8 cellular contexts compared by ENCODE assay signal in genomic region chr1:11273595-11274234, GRCh38. TPM values are rescaled to one million over a fixed set of nuclear protein-coding genes. Genes with fewer than 3 reads are reported as not detected.
A peak's percentile ranks its signal among the peaks of the same experiment; 100 is the strongest.
DNase-seq lines count a peak whose midpoint lies in the region; ATAC-seq and TF ChIP-seq lines count a peak whose summit lies in the region.

No MANE protein-coding gene starts in this region.

- 8 to 16% methylated on average over 19 to 22 of the region's 22 CpGs for WGBS in lower leg skin, 2 donors
- 5 to 36% methylated on average over 1 to 22 of the region's 22 CpGs for WGBS in transverse colon (ENCODE audit: low coverage in 1 of 2), 2 donors

- no peak for TF ChIP-seq EP300 in transverse colon (IDR thresholded peaks at IDR 0.05; ENCODE audit: low read depth)

- H3K79me2 ChIP-seq in Karpas-422 (ENCODE audit: low read length) = peaks cover 52% of the 10 kb centered on the region

- H2AFZ ChIP-seq in Karpas-422 (ENCODE audit: low read length) = peak overlapping the region; percentile 60

- H3K27ac ChIP-seq in Karpas-422 (ENCODE audit: low read length) (peak overlapping the region; percentile 52; the same call in 1 of the 2 replicates), brain microvascular endothelial cell (peak overlapping the region; percentile 92), transverse colon (peak overlapping the region; percentile 86 to 95 (median 92))

- peak overlapping the region; percentile 89 for H3K4me3 ChIP-seq in AG04449 (ENCODE audit: low read depth, low read length)
- H3K4me3 ChIP-seq in Karpas-422 (ENCODE audit: low read length) = peak overlapping the region; percentile 84
- peak overlapping the region; percentile 84 for H3K4me3 ChIP-seq in brain microvascular endothelial cell (ENCODE audit: low read depth, low read length)
- peak overlapping the region; percentile 52 for H3K4me3 ChIP-seq in lower leg skin (ENCODE audit: low read depth, poor library complexity, severe bottlenecking)
- peak overlapping the region; percentile 61 to 87 (median 72) for H3K4me3 ChIP-seq in transverse colon

- H3K9me2 ChIP-seq in Karpas-422 (replicated peaks; ENCODE audit: insufficient read depth, low read length) = no peaks in the 10 kb centered on the region

- peak overlapping the region; percentile 90 for H3K4me2 ChIP-seq in Karpas-422 (ENCODE audit: low read depth, low read length, poor library complexity, severe bottlenecking)

- TF ChIP-seq CTCF in AG04449 (IDR thresholded peaks at IDR 0.05; ENCODE audit: insufficient read depth, low read length, missing control alignments) (no peak), brain microvascular endothelial cell (IDR thresholded peaks at IDR 0.05; ENCODE audit: low read depth, low read length, missing control alignments) (no peak), lower leg skin (IDR thresholded peaks at IDR 0.05) (no peak), transverse colon (IDR thresholded peaks at IDR 0.05) (no peak)

- POLR2A ChIA-PET in AG04449 (lab: Yijun Ruan, JAX) = no interaction called here

- ATAC-seq in GM19397 (IDR thresholded peaks at IDR 0.05; ENCODE audit: unreplicated experiment) = peak; percentile 34

- in situ Hi-C loops in brain microvascular endothelial cell (cut with HindIII; ENCODE audit: low pct_ligation_motif_present, low sequenced_read_pairs) (no loop called here), transverse colon (cut with MboI; ENCODE audit: low pct_ligation_motif_present in 1 of 4, low pct_unique_long_range_greater_than_20kb in 1 of 4, low sequenced_read_pairs in 3 of 4) (no loop called here)

- no peaks in the 10 kb centered on the region for H3K27me3 ChIP-seq in Karpas-422 (ENCODE audit: low read length)
- no peaks in the 10 kb centered on the region for H3K27me3 ChIP-seq in brain microvascular endothelial cell (replicated peaks)
- no peaks in the 10 kb centered on the region for H3K27me3 ChIP-seq in transverse colon

- CTCF ChIA-PET in AG04449 (lab: Yijun Ruan, JAX) = interaction anchor here (1.8 kb wide), 1 partner anchor 369 kb away, joined by 9 read pairs; no protein-coding TSS in a partner anchor

- H3K36me3 ChIP-seq in Karpas-422 (ENCODE audit: insufficient read depth, low read length) = no peaks in the 10 kb centered on the region
- H3K36me3 ChIP-seq in brain microvascular endothelial cell (replicated peaks) = no peaks in the 10 kb centered on the region
- H3K36me3 ChIP-seq in transverse colon = peaks cover 0 to 3% (median 0%) of the 10 kb centered on the region in 4 donors

- intact Hi-C loops in lower leg skin (cut with DNase I; ENCODE audit: low total_unique reads) (no loop called here), transverse colon (cut with DNase I; ENCODE audit: low total_unique reads) (no loop called here)

- peak overlapping the region; percentile 92 for H3K9ac ChIP-seq in Karpas-422 (ENCODE audit: low read length)

- DNase-seq in AG04449 (ENCODE audit: low read depth, low spot score) (no peak), Karpas-422 (peak; percentile 54), brain microvascular endothelial cell (no peak), lower leg skin (ENCODE audit: low spot score in 2 of 2) (peak in 1 of 2 donors; percentile 86), transverse colon (no peak), NCI-H1436 treated with DMSO at 0.1 percent for 48 hours (lab: John Stamatoyannopoulos, UW) (no peak), NCI-H1092 treated with DMSO at 0.1 percent for 48 hours (lab: John Stamatoyannopoulos, UW) (no peak)

- H3K9me3 ChIP-seq in Karpas-422 (ENCODE audit: low read length) = no peaks in the 10 kb centered on the region
- H3K9me3 ChIP-seq in transverse colon = no peaks in the 10 kb centered on the region

- H3K4me1 ChIP-seq in Karpas-422 (ENCODE audit: low read length) = peaks cover 24% of the 10 kb centered on the region
- H3K4me1 ChIP-seq in transverse colon = peaks cover 14 to 29% (median 27%) of the 10 kb centered on the region in 4 donors

- no peaks in the 10 kb centered on the region for H4K20me1 ChIP-seq in Karpas-422 (ENCODE audit: insufficient read depth, low read depth, low read length)

- TF ChIP-seq POLR2A in lower leg skin (IDR thresholded peaks at IDR 0.05) (no peak), transverse colon (IDR thresholded peaks at IDR 0.05) (no peak)

RNA-seq across cellular contexts. Expression of gene UBIAD1, which starts 0.7 kb away (rescaled TPM):
- 10.4 and 12.2 TPM in 2 replicates for total RNA-seq in Karpas-422 (2014; rRNA removed; shearing (Covaris generic); ENCODE audit: low replicate concordance)
- total RNA-seq in lower leg skin = 10 to 100 TPM in 3 of 4 donors, 1 to 10 TPM in 1; 7.4 to 23.0 (median 14.6) TPM
- total RNA-seq in transverse colon = 10 to 100 TPM in 2 of 4 donors, 1 to 10 TPM in 2; 8.6 to 12.3 (median 10.8) TPM

RNA-seq across cellular contexts. Expression of gene MTOR, which starts 11.4 kb away (rescaled TPM):
- 36.4 and 50.1 TPM in 2 replicates for total RNA-seq in Karpas-422 (2014; rRNA removed; shearing (Covaris generic); ENCODE audit: low replicate concordance)
- 10 to 100 TPM; 28.7 to 31.5 (median 29.7) TPM for total RNA-seq in lower leg skin
- total RNA-seq in transverse colon = 10 to 100 TPM; 31.0 to 45.6 (median 40.6) TPM
